ENCODE assay signal across 24 cellular contexts in genomic region chr10:87896216-87896615, GRCh38.
"Had no signal": no experiment of that assay in that cellular context is flagged by ENCODE, and none has a peak within 500 bp of the region (broad histone marks: within the 10 kb centered on the region; RNA-seq: fewer than 3 reads in every experiment).

No MANE protein-coding gene starts in this region.

- H3K27me3 ChIP-seq: breast epithelium, esophagus squamous epithelium, hepatocyte, ovary, right lobe of liver, transverse colon, uterus had no signal

- H3K4me1 Mint-ChIP-seq: neural crest cell had no signal

- ATAC-seq: activated CD8-positive, alpha-beta T cell treated with anti-CD3 and anti-CD28 coated beads, Interleukin-2, amount 10 ng/mL, durations not matched to agents 7 days and 5 days; activated T-cell treated with anti-CD3 and anti-CD28 coated beads, Interleukin-2, amount 50 U/mL, for 4 hours; left colon; right lobe of liver had no signal

- H2AFZ ChIP-seq: hepatocyte had no signal

- DNase-seq: activated CD4-positive, alpha-beta T cell treated with anti-CD3 and anti-CD28 coated beads, Interleukin-2, amount 10 ng/mL, durations not matched to agents 7 days and 5 days; activated CD8-positive, alpha-beta T cell treated with anti-CD3 and anti-CD28 coated beads, Interleukin-2, amount 10 ng/mL, durations not matched to agents 7 days and 5 days; activated naive CD4-positive, alpha-beta T cell treated with anti-CD3 and anti-CD28 coated beads for 36 hours; activated T-cell treated with anti-CD3 and anti-CD28 coated beads, Interleukin-2, amount 50 U/mL, for 4 hours; aorta; cerebellar nuclear complex; effector CD8-positive, alpha-beta T cell; esophagus squamous epithelium; left colon; ovary; psoas muscle; right lobe of liver; small intestine; stimulated activated CD4-positive, alpha-beta T cell treated with anti-CD3 and anti-CD28 coated beads, Interleukin-15, amount 100 ng/mL, for 24 hours; stimulated activated CD4-positive, alpha-beta T cell treated with anti-CD3 and anti-CD28 coated beads, Interleukin-2, amount 100 ng/mL, for 48 hours; transverse colon; uterus had no signal

- H3K27ac Mint-ChIP-seq: activated CD4-positive, alpha-beta T cell treated with anti-CD3 and anti-CD28 coated beads, Interleukin-2, amount 10 ng/mL, durations not matched to agents 7 days and 5 days; activated CD8-positive, alpha-beta T cell treated with anti-CD3 and anti-CD28 coated beads, Interleukin-2, amount 10 ng/mL, durations not matched to agents 7 days and 5 days; activated naive CD4-positive, alpha-beta T cell treated with anti-CD3 and anti-CD28 coated beads for 36 hours; dendritic cell treated with granulocyte-macrophage colony-stimulating factor and Interleukin-4, amounts not matched to agents 40 ng/mL and 50 ng/mL, for 4 days; stimulated activated naive CD8-positive, alpha-beta T cell treated with anti-CD3 and anti-CD28 coated beads, Interleukin-15, Interleukin-2, amounts not matched to agents 100 ng/mL and 50 ng/mL, for 24 hours had no signal

- H3K4me3 ChIP-seq: breast epithelium, esophagus squamous epithelium, hepatocyte, lung, ovary, psoas muscle, right lobe of liver, transverse colon, uterus had no signal

- H3K4me1 ChIP-seq: breast epithelium had no signal

- FAIRE-seq: endothelial cell of umbilical vein, small intestine had no signal

- H3K27me3 Mint-ChIP-seq: activated CD4-positive, alpha-beta T cell treated with anti-CD3 and anti-CD28 coated beads, Interleukin-2, amount 10 ng/mL, durations not matched to agents 7 days and 5 days; dendritic cell treated with granulocyte-macrophage colony-stimulating factor and Interleukin-4, amounts not matched to agents 40 ng/mL and 50 ng/mL, for 4 days; stimulated activated naive CD8-positive, alpha-beta T cell treated with anti-CD3 and anti-CD28 coated beads, Interleukin-15, Interleukin-2, amounts not matched to agents 100 ng/mL and 50 ng/mL, for 24 hours had no signal

- H3K4me3 Mint-ChIP-seq: activated CD4-positive, alpha-beta T cell treated with anti-CD3 and anti-CD28 coated beads, Interleukin-2, amount 10 ng/mL, durations not matched to agents 7 days and 5 days; activated CD8-positive, alpha-beta T cell treated with anti-CD3 and anti-CD28 coated beads, Interleukin-2, amount 10 ng/mL, durations not matched to agents 7 days and 5 days; activated naive CD4-positive, alpha-beta T cell treated with anti-CD3 and anti-CD28 coated beads for 36 hours; activated T-cell treated with anti-CD3 and anti-CD28 coated beads, Interleukin-2, amount 50 U/mL, for 4 hours; dendritic cell treated with granulocyte-macrophage colony-stimulating factor and Interleukin-4, amounts not matched to agents 40 ng/mL and 50 ng/mL, for 4 days; neural crest cell; stimulated activated naive CD8-positive, alpha-beta T cell treated with anti-CD3 and anti-CD28 coated beads, Interleukin-15, Interleukin-2, amounts not matched to agents 100 ng/mL and 50 ng/mL, for 24 hours had no signal

- H3K36me3 ChIP-seq: breast epithelium, ovary, uterus had no signal

- H3K4me2 ChIP-seq: hepatocyte had no signal

- H3K9me3 ChIP-seq: esophagus squamous epithelium, ovary, right lobe of liver, transverse colon, uterus had no signal

- H3K27ac ChIP-seq: breast epithelium, esophagus squamous epithelium, hepatocyte, ovary, right lobe of liver, transverse colon, uterus had no signal
